Comparison of ENCODE assay signal across 10 cellular contexts in genomic region chr20:47704746-47705496, GRCh38.
DNase-seq lines count a peak whose midpoint lies in the region; ATAC-seq and TF ChIP-seq lines count a peak whose summit lies in the region.
"Had no signal": no experiment of that assay in that cellular context is flagged by ENCODE, and none has a peak within 500 bp of the region (broad histone marks: within the 10 kb centered on the region; RNA-seq: fewer than 3 reads in every experiment).

No MANE protein-coding gene starts in this region.

- DNase-seq in amniotic epithelial cell (ENCODE audit: low read depth): peak; percentile 41
- DNase-seq in left ventricle myocardium inferior: peak; percentile 39
- no peak for DNase-seq in gastrocnemius medialis
- DNase-seq in cortex of kidney (lab: John Stamatoyannopoulos, UW): no peak
- no peak for DNase-seq in transverse colon
- no peak for DNase-seq in NCI-H1436 treated with DMSO at 0.1 percent for 48 hours (lab: John Stamatoyannopoulos, UW)
- no peak for DNase-seq in activated effector memory CD4-positive, alpha-beta T cell treated with Interleukin-2 at 50 U/mL for 16 hours
- DNase-seq: CD4-positive, alpha-beta memory T cell; SHP77 had no signal

- H3K4me3 ChIP-seq in left ventricle myocardium inferior: no peak overlapping the region
- no peak overlapping the region for H3K4me3 ChIP-seq in gastrocnemius medialis
- H3K4me3 ChIP-seq in transverse colon: no peak overlapping the region

- intact Hi-C loops in left ventricle myocardium inferior (cut with micrococcal nuclease): no loop called here
- intact Hi-C loops in gastrocnemius medialis (cut with DNase I; ENCODE audit: low total_unique reads): no loop called here
- intact Hi-C loops in transverse colon (cut with DNase I; ENCODE audit: low total_unique reads): no loop called here

- TF ChIP-seq EP300 in transverse colon (IDR thresholded peaks at IDR 0.05; ENCODE audit: low read depth): no peak

- TF ChIP-seq POLR2A in gastrocnemius medialis (IDR thresholded peaks at IDR 0.05) (no peak), transverse colon (IDR thresholded peaks at IDR 0.05) (no peak)

- 56 to 66% methylated on average over 8 to 15 of the region's 15 CpGs for WGBS in transverse colon (ENCODE audit: low coverage in 1 of 2), 2 donors

- H3K4me1 ChIP-seq in left ventricle myocardium inferior: peaks cover 52% of the 10 kb centered on the region
- peaks cover 0 to 6% of the 10 kb centered on the region in 2 donors for H3K4me1 ChIP-seq in gastrocnemius medialis
- H3K4me1 ChIP-seq in transverse colon: peaks cover 0 to 6% (median 0%) of the 10 kb centered on the region in 4 donors

- in situ Hi-C loops in gastrocnemius medialis (cut with MboI; ENCODE audit: low sequenced_read_pairs in 4 of 4): no loop called here
- in situ Hi-C loops in transverse colon (cut with MboI; ENCODE audit: low pct_ligation_motif_present in 1 of 4, low pct_unique_long_range_greater_than_20kb in 1 of 4, low sequenced_read_pairs in 3 of 4): no loop called here

- H3K36me3 ChIP-seq in left ventricle myocardium inferior (no peaks in the 10 kb centered on the region), gastrocnemius medialis (no peaks in the 10 kb centered on the region), transverse colon (no peaks in the 10 kb centered on the region)

- H3K27ac ChIP-seq in left ventricle myocardium inferior (replicated peaks): peak overlapping the region; percentile 73
- peak overlapping the region in 1 of 4 donors; percentile 42 for H3K27ac ChIP-seq in gastrocnemius medialis
- peak overlapping the region in 2 of 4 donors; percentile 28 to 50 for H3K27ac ChIP-seq in transverse colon

- peak; percentile 30 for TF ChIP-seq CTCF in GM12873 (IDR thresholded peaks at IDR 0.05; ENCODE audit: insufficient read depth, low read depth, low read length, missing control alignments)
- TF ChIP-seq CTCF in left ventricle myocardium inferior (IDR thresholded peaks at IDR 0.05; ENCODE audit: borderline replicate concordance): no peak
- no peak for TF ChIP-seq CTCF in gastrocnemius medialis (IDR thresholded peaks at IDR 0.05 in 4 of 5, conservative IDR thresholded peaks at IDR 0.05 in 1 of 5)
- no peak for TF ChIP-seq CTCF in transverse colon (IDR thresholded peaks at IDR 0.05)

- H3K9me3 ChIP-seq in left ventricle myocardium inferior (replicated peaks): no peaks in the 10 kb centered on the region
- H3K9me3 ChIP-seq in gastrocnemius medialis: no peaks in the 10 kb centered on the region
- no peaks in the 10 kb centered on the region for H3K9me3 ChIP-seq in transverse colon

- ATAC-seq in gastrocnemius medialis: peak; percentile 53 to 64

- H3K27me3 ChIP-seq in left ventricle myocardium inferior (ENCODE audit: low read depth) (peaks cover 9% of the 10 kb centered on the region), gastrocnemius medialis (no peaks in the 10 kb centered on the region), transverse colon (no peaks in the 10 kb centered on the region)

Comparison
In these comparisons a context has a peak if more than half of its experiments do, and no peak if none do; other contexts are left out.
1. DNase-seq: peak in amniotic epithelial cell (single experiment) and left ventricle myocardium inferior (single experiment); none in gastrocnemius medialis (0 of 2), cortex of kidney (single experiment), transverse colon (single experiment), NCI-H1436 treated with DMSO at 0.1 percent for 48 hours (single experiment) and activated effector memory CD4-positive, alpha-beta T cell treated with Interleukin-2 at 50 U/mL for 16 hours (single experiment).